Comparison of ENCODE assay signal across 8 cellular contexts in genomic region chr1:31644560-31645273, GRCh38.
DNase-seq lines count a peak whose midpoint lies in the region; ATAC-seq and TF ChIP-seq lines count a peak whose summit lies in the region.

TSS of gene PEF1 (minus strand) at chr1:31644876. CDS start at chr1:31644864, 12 bp downstream.

- H3K27ac Mint-ChIP-seq in activated naive CD4-positive, alpha-beta T cell treated with anti-CD3 and anti-CD28 coated beads, Interleukin-2, amount 50 U/mL, for 24 hours, result peak within 1 kb of the TSS; percentile 100

- peaks cover 3% of the 10 kb centered on the region for H3K36me3 Mint-ChIP-seq in activated naive CD4-positive, alpha-beta T cell treated with anti-CD3 and anti-CD28 coated beads, Interleukin-2, amount 50 U/mL, for 24 hours

- DNase-seq in GM04504 (ENCODE audit: low read depth) (peak; percentile 97), NCI-H1092 (lab: John Stamatoyannopoulos, UW) (peak; percentile 99), germinal center (ENCODE audit: low spot score) (peak; percentile 100), non-pigmented ciliary epithelial cell (ENCODE audit: low read depth) (peak; percentile 88), superior temporal gyrus (ENCODE audit: extremely low spot score) (peak; percentile 99)

- no peaks in the 10 kb centered on the region for H3K27me3 Mint-ChIP-seq in activated naive CD4-positive, alpha-beta T cell treated with anti-CD3 and anti-CD28 coated beads, Interleukin-2, amount 50 U/mL, for 24 hours

- H3K9me3 Mint-ChIP-seq in activated naive CD4-positive, alpha-beta T cell treated with anti-CD3 and anti-CD28 coated beads, Interleukin-2, amount 50 U/mL, for 24 hours, result no peaks in the 10 kb centered on the region

- peak within 1 kb of the TSS; percentile 100 for H3K4me3 Mint-ChIP-seq in activated naive CD4-positive, alpha-beta T cell treated with anti-CD3 and anti-CD28 coated beads, Interleukin-2, amount 50 U/mL, for 24 hours

- peaks cover 39% of the 10 kb centered on the region for H3K4me1 Mint-ChIP-seq in activated naive CD4-positive, alpha-beta T cell treated with anti-CD3 and anti-CD28 coated beads, Interleukin-2, amount 50 U/mL, for 24 hours

- peak; percentile 88 for ATAC-seq in HG02571 (IDR thresholded peaks at IDR 0.05; ENCODE audit: unreplicated experiment)
- ATAC-seq in SK-N-SH treated with all-trans-retinoic acid at 6 μM for 48 hours, result peak; percentile 83

TF ChIP-seq in SK-N-SH treated with all-trans-retinoic acid at 6 μM for 48 hours, 23 proteins besides CTCF, POLR2A, EP300 and RAD21:
- TF ChIP-seq TCF4 (CRISPR knock-in tag; IDR thresholded peaks at IDR 0.05; ENCODE audit: borderline replicate concordance) (no peak), ZC3H10 (CRISPR knock-in tag; IDR thresholded peaks at IDR 0.05) (no peak), ARNTL (CRISPR knock-in tag; IDR thresholded peaks at IDR 0.05; ENCODE audit: borderline replicate concordance, low read depth) (no peak), PPARA (CRISPR knock-in tag; IDR thresholded peaks at IDR 0.05; ENCODE audit: borderline replicate concordance) (no peak), ZFP3 (CRISPR knock-in tag; IDR thresholded peaks at IDR 0.05) (no peak), CSDC2 (CRISPR knock-in tag; IDR thresholded peaks at IDR 0.05) (0 out of 2 replicates have a peak, but pooled peaks have one; percentile 29), OSR1 (CRISPR knock-in tag; IDR thresholded peaks at IDR 0.05) (no peak), POU6F1 (CRISPR knock-in tag; IDR thresholded peaks at IDR 0.05; ENCODE audit: borderline replicate concordance, low read depth) (no peak), GLIS3 (CRISPR knock-in tag; IDR thresholded peaks at IDR 0.05) (no peak)
- TF ChIP-seq, protein P1, sequence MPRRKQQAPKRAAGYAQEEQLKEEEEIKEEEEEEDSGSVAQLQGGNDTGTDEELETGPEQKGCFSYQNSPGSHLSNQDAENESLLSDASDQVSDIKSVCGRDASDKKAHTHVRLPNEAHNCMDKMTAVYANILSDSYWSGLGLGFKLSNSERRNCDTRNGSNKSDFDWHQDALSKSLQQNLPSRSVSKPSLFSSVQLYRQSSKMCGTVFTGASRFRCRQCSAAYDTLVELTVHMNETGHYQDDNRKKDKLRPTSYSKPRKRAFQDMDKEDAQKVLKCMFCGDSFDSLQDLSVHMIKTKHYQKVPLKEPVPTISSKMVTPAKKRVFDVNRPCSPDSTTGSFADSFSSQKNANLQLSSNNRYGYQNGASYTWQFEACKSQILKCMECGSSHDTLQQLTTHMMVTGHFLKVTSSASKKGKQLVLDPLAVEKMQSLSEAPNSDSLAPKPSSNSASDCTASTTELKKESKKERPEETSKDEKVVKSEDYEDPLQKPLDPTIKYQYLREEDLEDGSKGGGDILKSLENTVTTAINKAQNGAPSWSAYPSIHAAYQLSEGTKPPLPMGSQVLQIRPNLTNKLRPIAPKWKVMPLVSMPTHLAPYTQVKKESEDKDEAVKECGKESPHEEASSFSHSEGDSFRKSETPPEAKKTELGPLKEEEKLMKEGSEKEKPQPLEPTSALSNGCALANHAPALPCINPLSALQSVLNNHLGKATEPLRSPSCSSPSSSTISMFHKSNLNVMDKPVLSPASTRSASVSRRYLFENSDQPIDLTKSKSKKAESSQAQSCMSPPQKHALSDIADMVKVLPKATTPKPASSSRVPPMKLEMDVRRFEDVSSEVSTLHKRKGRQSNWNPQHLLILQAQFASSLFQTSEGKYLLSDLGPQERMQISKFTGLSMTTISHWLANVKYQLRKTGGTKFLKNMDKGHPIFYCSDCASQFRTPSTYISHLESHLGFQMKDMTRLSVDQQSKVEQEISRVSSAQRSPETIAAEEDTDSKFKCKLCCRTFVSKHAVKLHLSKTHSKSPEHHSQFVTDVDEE (CRISPR knock-in tag; IDR thresholded peaks at IDR 0.05), result 0 out of 2 replicates have a peak, but pooled peaks have one; percentile 10

Comparison
In these comparisons a context has a peak if more than half of its experiments do, and no peak if none do; other contexts are left out.
1. Peak in every context shown above with its lines: DNase-seq and ATAC-seq.